Comparison of ENCODE assay signal across 9 cellular contexts in the genomic region with DNA sequence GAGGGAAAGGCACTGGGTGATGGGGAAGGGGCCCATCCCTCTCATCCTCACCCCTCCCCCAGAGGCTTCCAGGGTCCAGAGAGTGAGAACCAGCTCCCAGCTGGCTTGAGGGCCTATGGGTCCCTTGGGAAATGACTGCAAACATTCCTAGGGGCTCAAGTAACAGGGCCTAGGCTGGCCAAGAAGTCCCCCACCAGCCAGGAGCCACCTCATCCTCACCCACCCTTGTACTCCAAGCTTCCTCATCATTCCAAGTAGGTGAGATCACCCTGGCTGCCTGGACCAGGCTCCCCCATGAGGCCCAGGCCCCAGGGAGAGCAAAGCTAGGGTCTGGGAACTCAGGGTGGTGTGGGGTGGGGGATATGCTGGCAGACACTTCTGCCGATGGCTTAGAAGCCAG. TPM values are rescaled to one million over a fixed set of nuclear protein-coding genes. Genes with fewer than 3 reads are reported as not detected.
DNase-seq lines count a peak whose midpoint lies in the region; ATAC-seq and TF ChIP-seq lines count a peak whose summit lies in the region.
"Had no signal": no experiment of that assay in that cellular context is flagged by ENCODE, and none has a peak within 500 bp of the region (broad histone marks: within the 10 kb centered on the region; RNA-seq: fewer than 3 reads in every experiment).

No MANE protein-coding gene starts in this region.

- TF ChIP-seq CTCF in AG04450 (IDR thresholded peaks at IDR 0.05; ENCODE audit: low read depth, low read length), result no peak

- DNase-seq in AG04450 (ENCODE audit: low read depth, low spot score) (peak; percentile 88), M059J (ENCODE audit: low read depth) (peak; percentile 88), dedifferentiated amniotic fluid mesenchymal stem cell (ENCODE audit: extremely low spot score) (peak; percentile 86)
- DNase-seq: amygdala had no signal

- no peak for ATAC-seq in GM21360 (IDR thresholded peaks at IDR 0.05; ENCODE audit: unreplicated experiment)
- ATAC-seq in GM21423 (IDR thresholded peaks at IDR 0.05; ENCODE audit: unreplicated experiment), result no peak
- ATAC-seq in HG03354 (IDR thresholded peaks at IDR 0.05; ENCODE audit: poor library complexity, severe bottlenecking, unreplicated experiment), result no peak
- ATAC-seq in GM19455 (IDR thresholded peaks at IDR 0.05; ENCODE audit: unreplicated experiment), result no peak

- H3K27me3 ChIP-seq in AG04450 (ENCODE audit: control insufficient read depth, insufficient read depth, low read length), result no peaks in the 10 kb centered on the region

- peaks cover 65% of the 10 kb centered on the region for H3K4me1 ChIP-seq in mesodermal cell (ENCODE audit: control insufficient read depth, insufficient read depth, low read length, poor library complexity, severe bottlenecking)

- no CpG with 5 or more reads among the region's 1 CpG for WGBS in mesodermal cell (ENCODE audit: insufficient coverage in 2 of 2), 2 experiments

- H3K36me3 ChIP-seq in mesodermal cell (ENCODE audit: control insufficient read depth, insufficient read depth, low read length), result peaks cover 21% of the 10 kb centered on the region

- POLR2A ChIA-PET in AG04450 (lab: Yijun Ruan, JAX), result interaction anchor here (1.0 to 1.6 kb wide), 3 partner anchors 8 to 14 kb away, joined by 4 to 15 read pairs (median 6); a partner anchor contains a TSS

- H3K27ac ChIP-seq in AG04450 (ENCODE audit: low read depth, low read length) (peak overlapping the region; percentile 88), mesodermal cell (ENCODE audit: low read depth, low read length, severe bottlenecking) (peak overlapping the region; percentile 85)

- no peak overlapping the region for H3K4me3 ChIP-seq in AG04450 (ENCODE audit: low read depth, low read length)
- no peak overlapping the region for H3K4me3 ChIP-seq in mesodermal cell (ENCODE audit: extremely low read depth, insufficient read depth, low read length, poor library complexity, severe bottlenecking)

- no peaks in the 10 kb centered on the region for H3K9me3 ChIP-seq in AG04450 (ENCODE audit: control insufficient read depth, insufficient read depth, low read length)
- no peaks in the 10 kb centered on the region for H3K9me3 ChIP-seq in mesodermal cell (ENCODE audit: control insufficient read depth, low read length)

- CTCF ChIA-PET in AG04450 (lab: Charles Lee), result interaction anchor here (0.8 to 2.6 kb wide), 5 partner anchors 10 to 96 kb away, joined by 3 to 7 read pairs (median 5); no protein-coding TSS in a partner anchor

RNA-seq across cellular contexts. Expression of a gene that starts 14.8 kb away (rescaled TPM):
- polyA plus RNA-seq in AG04450 (2011; rRNA removed), result 114 and 206 TPM in 2 replicates
- 260 and 359 TPM in 2 replicates for polyA minus RNA-seq in AG04450 (2011; rRNA and poly(A)+ RNA removed)
- 120 and 189 TPM in 2 replicates for total RNA-seq in M059J (2014; rRNA removed; shearing (Covaris generic))
- polyA plus RNA-seq in mesodermal cell (2013, experiment 1 of 2), result 126 TPM
- 114 TPM for polyA plus RNA-seq in mesodermal cell (2013, experiment 2 of 2)

RNA-seq across cellular contexts. Expression of a gene that starts 51.1 kb away (rescaled TPM):
- 7.3 and 10.0 TPM in 2 replicates for polyA plus RNA-seq in AG04450 (2011; rRNA removed)
- 5.0 and 6.3 TPM in 2 replicates for polyA minus RNA-seq in AG04450 (2011; rRNA and poly(A)+ RNA removed)
- total RNA-seq in M059J (2014; rRNA removed; shearing (Covaris generic)), result 12.5 and 19.9 TPM in 2 replicates
- polyA plus RNA-seq in mesodermal cell (2013, experiment 1 of 2), result 6.7 TPM
- 7.2 TPM for polyA plus RNA-seq in mesodermal cell (2013, experiment 2 of 2)

RNA-seq across cellular contexts. Expression of a gene that starts 53.5 kb away (rescaled TPM):
- polyA plus RNA-seq in AG04450 (2011; rRNA removed), result 7.6 and 12.5 TPM in 2 replicates
- 22.0 and 22.5 TPM in 2 replicates for polyA minus RNA-seq in AG04450 (2011; rRNA and poly(A)+ RNA removed)
- 24.5 and 74.6 TPM in 2 replicates for total RNA-seq in M059J (2014; rRNA removed; shearing (Covaris generic))
- polyA plus RNA-seq in mesodermal cell (2013, experiment 1 of 2), result 35.5 TPM
- polyA plus RNA-seq in mesodermal cell (2013, experiment 2 of 2), result 28.0 TPM
